ENCODE assay signal across 1 cellular context in the genomic region with DNA sequence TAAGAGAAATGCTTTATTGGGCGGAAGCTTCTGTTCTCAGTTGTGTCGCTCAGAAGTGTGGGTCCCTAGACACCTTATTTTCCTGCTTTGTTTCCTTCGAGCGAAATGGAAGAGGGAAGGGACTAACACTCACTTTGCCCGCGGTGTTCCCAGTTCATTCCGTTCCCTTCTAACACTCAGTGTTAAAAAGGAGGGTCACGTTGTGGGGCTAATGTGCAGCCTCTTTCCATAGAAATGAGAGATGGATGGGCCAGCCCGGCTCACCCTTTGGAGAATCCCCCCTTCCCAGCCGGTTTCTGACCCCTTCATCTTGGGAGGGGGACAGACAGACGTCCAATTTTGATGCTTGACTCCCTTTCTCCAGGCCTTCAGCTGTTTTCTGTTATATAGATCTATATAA.
TF ChIP-seq lines count a peak whose summit lies in the region.

No MANE protein-coding gene starts in this region.

TF ChIP-seq in GM23338, 12 proteins besides CTCF, POLR2A, EP300 and RAD21:
- TF ChIP-seq, protein P1, sequence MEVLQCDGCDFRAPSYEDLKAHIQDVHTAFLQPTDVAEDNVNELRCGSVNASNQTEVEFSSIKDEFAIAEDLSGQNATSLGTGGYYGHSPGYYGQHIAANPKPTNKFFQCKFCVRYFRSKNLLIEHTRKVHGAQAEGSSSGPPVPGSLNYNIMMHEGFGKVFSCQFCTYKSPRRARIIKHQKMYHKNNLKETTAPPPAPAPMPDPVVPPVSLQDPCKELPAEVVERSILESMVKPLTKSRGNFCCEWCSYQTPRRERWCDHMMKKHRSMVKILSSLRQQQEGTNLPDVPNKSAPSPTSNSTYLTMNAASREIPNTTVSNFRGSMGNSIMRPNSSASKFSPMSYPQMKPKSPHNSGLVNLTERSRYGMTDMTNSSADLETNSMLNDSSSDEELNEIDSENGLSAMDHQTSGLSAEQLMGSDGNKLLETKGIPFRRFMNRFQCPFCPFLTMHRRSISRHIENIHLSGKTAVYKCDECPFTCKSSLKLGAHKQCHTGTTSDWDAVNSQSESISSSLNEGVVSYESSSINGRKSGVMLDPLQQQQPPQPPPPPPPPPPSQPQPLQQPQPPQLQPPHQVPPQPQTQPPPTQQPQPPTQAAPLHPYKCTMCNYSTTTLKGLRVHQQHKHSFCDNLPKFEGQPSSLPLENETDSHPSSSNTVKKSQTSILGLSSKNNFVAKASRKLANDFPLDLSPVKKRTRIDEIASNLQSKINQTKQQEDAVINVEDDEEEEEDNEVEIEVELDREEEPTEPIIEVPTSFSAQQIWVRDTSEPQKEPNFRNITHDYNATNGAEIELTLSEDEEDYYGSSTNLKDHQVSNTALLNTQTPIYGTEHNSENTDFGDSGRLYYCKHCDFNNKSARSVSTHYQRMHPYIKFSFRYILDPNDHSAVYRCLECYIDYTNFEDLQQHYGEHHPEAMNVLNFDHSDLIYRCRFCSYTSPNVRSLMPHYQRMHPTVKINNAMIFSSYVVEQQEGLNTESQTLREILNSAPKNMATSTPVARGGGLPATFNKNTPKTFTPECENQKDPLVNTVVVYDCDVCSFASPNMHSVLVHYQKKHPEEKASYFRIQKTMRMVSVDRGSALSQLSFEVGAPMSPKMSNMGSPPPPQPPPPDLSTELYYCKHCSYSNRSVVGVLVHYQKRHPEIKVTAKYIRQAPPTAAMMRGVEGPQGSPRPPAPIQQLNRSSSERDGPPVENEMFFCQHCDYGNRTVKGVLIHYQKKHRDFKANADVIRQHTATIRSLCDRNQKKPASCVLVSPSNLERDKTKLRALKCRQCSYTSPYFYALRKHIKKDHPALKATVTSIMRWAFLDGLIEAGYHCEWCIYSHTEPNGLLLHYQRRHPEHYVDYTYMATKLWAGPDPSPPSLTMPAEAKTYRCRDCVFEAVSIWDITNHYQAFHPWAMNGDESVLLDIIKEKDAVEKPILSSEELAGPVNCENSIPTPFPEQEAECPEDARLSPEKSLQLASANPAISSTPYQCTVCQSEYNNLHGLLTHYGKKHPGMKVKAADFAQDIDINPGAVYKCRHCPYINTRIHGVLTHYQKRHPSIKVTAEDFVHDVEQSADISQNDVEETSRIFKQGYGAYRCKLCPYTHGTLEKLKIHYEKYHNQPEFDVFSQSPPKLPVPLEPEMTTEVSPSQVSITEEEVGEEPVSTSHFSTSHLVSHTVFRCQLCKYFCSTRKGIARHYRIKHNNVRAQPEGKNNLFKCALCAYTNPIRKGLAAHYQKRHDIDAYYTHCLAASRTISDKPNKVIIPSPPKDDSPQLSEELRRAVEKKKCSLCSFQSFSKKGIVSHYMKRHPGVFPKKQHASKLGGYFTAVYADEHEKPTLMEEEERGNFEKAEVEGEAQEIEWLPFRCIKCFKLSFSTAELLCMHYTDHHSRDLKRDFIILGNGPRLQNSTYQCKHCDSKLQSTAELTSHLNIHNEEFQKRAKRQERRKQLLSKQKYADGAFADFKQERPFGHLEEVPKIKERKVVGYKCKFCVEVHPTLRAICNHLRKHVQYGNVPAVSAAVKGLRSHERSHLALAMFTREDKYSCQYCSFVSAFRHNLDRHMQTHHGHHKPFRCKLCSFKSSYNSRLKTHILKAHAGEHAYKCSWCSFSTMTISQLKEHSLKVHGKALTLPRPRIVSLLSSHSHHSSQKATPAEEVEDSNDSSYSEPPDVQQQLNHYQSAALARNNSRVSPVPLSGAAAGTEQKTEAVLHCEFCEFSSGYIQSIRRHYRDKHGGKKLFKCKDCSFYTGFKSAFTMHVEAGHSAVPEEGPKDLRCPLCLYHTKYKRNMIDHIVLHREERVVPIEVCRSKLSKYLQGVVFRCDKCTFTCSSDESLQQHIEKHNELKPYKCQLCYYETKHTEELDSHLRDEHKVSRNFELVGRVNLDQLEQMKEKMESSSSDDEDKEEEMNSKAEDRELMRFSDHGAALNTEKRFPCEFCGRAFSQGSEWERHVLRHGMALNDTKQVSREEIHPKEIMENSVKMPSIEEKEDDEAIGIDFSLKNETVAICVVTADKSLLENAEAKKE (CRISPR knock-in tag; IDR thresholded peaks at IDR 0.05), result no peak
